Comparison of ENCODE assay signal across 1 cellular context in the genomic region with DNA sequence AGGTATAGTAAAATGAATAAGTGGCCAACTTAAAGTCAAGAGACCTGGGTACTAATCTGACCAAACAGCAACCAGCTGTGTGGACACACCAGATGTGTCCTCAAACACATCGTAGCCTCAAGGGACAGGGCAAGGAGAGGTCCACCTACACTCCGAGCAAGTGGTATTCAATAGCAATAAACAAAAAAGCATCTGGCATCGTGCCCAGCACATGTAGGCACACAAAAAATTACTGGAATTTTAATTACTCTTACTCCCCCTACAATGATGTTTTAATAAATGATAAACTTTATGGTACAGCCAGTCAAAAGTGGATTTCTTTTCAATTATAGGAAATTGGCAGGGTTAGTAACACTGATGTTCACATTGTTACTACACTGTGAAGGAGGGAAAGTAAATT.
A peak's percentile ranks its signal among the peaks of the same experiment; 100 is the strongest.
TF ChIP-seq lines count a peak whose summit lies in the region.

No MANE protein-coding gene starts in this region.

TF ChIP-seq in HCT116, 20 proteins besides CTCF, POLR2A, EP300 and RAD21 (continued from another document):
- TF ChIP-seq, protein P1, sequence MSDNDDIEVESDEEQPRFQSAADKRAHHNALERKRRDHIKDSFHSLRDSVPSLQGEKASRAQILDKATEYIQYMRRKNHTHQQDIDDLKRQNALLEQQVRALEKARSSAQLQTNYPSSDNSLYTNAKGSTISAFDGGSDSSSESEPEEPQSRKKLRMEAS (IDR thresholded peaks at IDR 0.05) = 0 out of 2 replicates have a peak, but pooled peaks have one; percentile 24
